In the genomic region with DNA sequence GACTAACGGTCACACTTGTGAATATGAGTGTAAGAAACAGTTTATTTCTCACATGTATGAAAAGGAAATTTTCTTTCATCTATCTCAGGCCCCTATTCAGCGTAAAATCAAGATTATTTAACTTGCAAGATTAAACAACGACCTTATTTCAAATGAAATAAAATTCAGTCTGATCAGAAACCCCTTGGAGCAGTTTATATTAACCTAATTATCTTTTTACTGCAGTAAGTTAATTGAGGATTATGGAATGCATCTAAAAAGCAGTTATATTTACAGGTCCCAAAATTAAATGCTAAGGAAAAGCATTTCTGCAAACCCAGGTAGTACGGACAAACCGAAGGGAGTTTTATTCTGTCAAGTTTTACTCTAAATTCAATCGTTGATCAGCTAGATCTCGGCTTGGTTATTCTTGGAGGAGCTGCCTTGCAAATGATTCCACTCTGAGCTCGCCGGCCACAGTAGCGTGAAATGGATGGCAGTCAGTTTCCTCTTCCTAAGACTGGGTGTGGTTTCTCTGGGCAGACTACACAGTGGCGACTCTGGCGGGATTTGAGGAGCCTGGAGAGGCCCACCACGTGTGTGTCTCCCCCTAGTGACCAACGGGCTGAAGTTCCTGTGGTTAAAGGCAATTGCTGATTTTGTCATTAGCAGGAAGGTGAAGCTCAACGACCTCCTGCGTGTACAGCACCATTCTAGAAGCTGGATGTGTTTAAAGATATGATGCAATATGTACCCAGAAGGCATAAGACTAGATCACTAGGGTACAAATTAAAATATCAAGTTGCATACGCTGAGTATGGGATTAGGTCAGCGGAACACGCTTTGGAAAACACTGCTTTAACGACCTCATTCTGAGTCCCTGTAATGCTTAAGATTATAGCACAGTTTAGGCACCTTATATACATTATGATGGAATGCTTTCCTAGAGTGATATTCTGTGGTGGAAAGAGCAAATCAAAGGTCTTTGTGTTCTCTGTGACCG, we compare ENCODE assay signal across 8 cellular contexts. TPM values are rescaled to one million over a fixed set of nuclear protein-coding genes. Genes with fewer than 3 reads are reported as not detected.
DNase-seq lines count a peak whose midpoint lies in the region; ATAC-seq and TF ChIP-seq lines count a peak whose summit lies in the region.

No MANE protein-coding gene starts in this region.

- CTCF ChIA-PET in CD8-positive, alpha-beta T cell (lab: Charles Lee), result interaction anchor here (0.6 to 5.3 kb wide), 25 partner anchors 8 to 303 kb away, joined by 3 to 77 read pairs (median 4); a partner anchor contains a TSS
- CTCF ChIA-PET in activated CD8-positive, alpha-beta T cell treated with anti-CD3 and anti-CD28 coated beads for 36 hours (lab: Charles Lee), result interaction anchor here (0.6 to 9.3 kb wide), 35 partner anchors 9 to 303 kb away, joined by 3 to 154 read pairs (median 4); a partner anchor contains a TSS

- H3K4me1 ChIP-seq in CD8-positive, alpha-beta T cell (ENCODE audit: insufficient read depth, low read length), result peaks cover 7% of the 10 kb centered on the region
- no peaks in the 10 kb centered on the region for H3K4me1 ChIP-seq in effector memory CD4-positive, alpha-beta T cell (ENCODE audit: control insufficient read depth, insufficient read depth, low read length, poor library complexity, severe bottlenecking)

- H3K36me3 ChIP-seq in CD8-positive, alpha-beta T cell (ENCODE audit: insufficient read depth, low read length), result no peaks in the 10 kb centered on the region
- no peaks in the 10 kb centered on the region for H3K36me3 ChIP-seq in effector memory CD4-positive, alpha-beta T cell (ENCODE audit: control insufficient read depth, insufficient read depth, low read length)

- DNase-seq in CD8-positive, alpha-beta T cell, result peak; percentile 51 to 81 (median 71)
- DNase-seq in NCI-H748 treated with DMSO at 0.1 percent for 48 hours (lab: John Stamatoyannopoulos, UW) (peak; percentile 97), medulla oblongata (ENCODE audit: extremely low spot score) (peak; percentile 97)
- peak; percentile 92 for DNase-seq in activated CD8-positive, alpha-beta T cell treated with anti-CD3 and anti-CD28 coated beads for 36 hours
- DNase-seq in effector memory CD4-positive, alpha-beta T cell, result peak; percentile 47 to 67 (median 57)
- peak; percentile 50 for DNase-seq in stimulated activated CD8-positive, alpha-beta memory T cell treated with anti-CD3 and anti-CD28 coated beads, Interleukin-12 subunit alpha, Interleukin-12 subunit beta, amount 100 ng/mL, for 1 hour (ENCODE audit: low read depth)

- H3K27me3 ChIP-seq in CD8-positive, alpha-beta T cell (ENCODE audit: insufficient read depth, low read length), result no peaks in the 10 kb centered on the region
- no peaks in the 10 kb centered on the region for H3K27me3 ChIP-seq in effector memory CD4-positive, alpha-beta T cell (replicated peaks; ENCODE audit: control insufficient read depth, insufficient read depth, low read length, poor library complexity, severe bottlenecking)

- POLR2A ChIA-PET in CD8-positive, alpha-beta T cell (lab: Charles Lee), result interaction anchor here (1.4 to 3.3 kb wide), 3 partner anchors 26 to 35 kb away, joined by 4 to 25 read pairs (median 6); a partner anchor contains a TSS
- POLR2A ChIA-PET in activated CD8-positive, alpha-beta T cell treated with anti-CD3 and anti-CD28 coated beads for 36 hours (lab: Charles Lee), result interaction anchor here (0.6 to 4.8 kb wide), 9 partner anchors 10 to 358 kb away, joined by 3 to 37 read pairs (median 4); a partner anchor contains a TSS

- H3K27ac Mint-ChIP-seq in CD8-positive, alpha-beta T cell, result peak overlapping the region; percentile 97
- peak overlapping the region; percentile 95 for H3K27ac Mint-ChIP-seq in activated CD8-positive, alpha-beta T cell treated with anti-CD3 and anti-CD28 coated beads for 36 hours

- peak; percentile 87 for TF ChIP-seq CTCF in CD8-positive, alpha-beta T cell (IDR thresholded peaks at IDR 0.05)
- peak; percentile 88 for TF ChIP-seq CTCF in activated CD8-positive, alpha-beta T cell treated with anti-CD3 and anti-CD28 coated beads for 36 hours (IDR thresholded peaks at IDR 0.05)

- peaks cover 30% of the 10 kb centered on the region for H3K4me1 Mint-ChIP-seq in CD8-positive, alpha-beta T cell (ENCODE audit: low read depth)
- H3K4me1 Mint-ChIP-seq in activated CD8-positive, alpha-beta T cell treated with anti-CD3 and anti-CD28 coated beads for 36 hours (ENCODE audit: low read depth), result peaks cover 9% of the 10 kb centered on the region

- peaks cover 10% of the 10 kb centered on the region for H3K36me3 Mint-ChIP-seq in CD8-positive, alpha-beta T cell
- no peaks in the 10 kb centered on the region for H3K36me3 Mint-ChIP-seq in activated CD8-positive, alpha-beta T cell treated with anti-CD3 and anti-CD28 coated beads for 36 hours (ENCODE audit: low read depth)

- H3K27me3 Mint-ChIP-seq in CD8-positive, alpha-beta T cell (ENCODE audit: low read depth), result no peaks in the 10 kb centered on the region
- H3K27me3 Mint-ChIP-seq in activated CD8-positive, alpha-beta T cell treated with anti-CD3 and anti-CD28 coated beads for 36 hours, result no peaks in the 10 kb centered on the region

- H3K27ac ChIP-seq in CD8-positive, alpha-beta T cell (ENCODE audit: low read depth, low read length), result peak overlapping the region; percentile 86
- H3K27ac ChIP-seq in effector memory CD4-positive, alpha-beta T cell (ENCODE audit: insufficient read depth, low read length, poor library complexity, severe bottlenecking), result peak overlapping the region; percentile 81

- intact Hi-C loops in CD8-positive, alpha-beta T cell (cut with DNase I, micrococcal nuclease), result loop anchor here (1.0 to 10.0 kb wide), 6 partner anchors 17 to 302 kb away; a partner anchor contains a TSS
- intact Hi-C loops in activated CD8-positive, alpha-beta T cell treated with anti-CD3 and anti-CD28 coated beads for 36 hours (cut with micrococcal nuclease), result loop anchor here (2.0 kb wide), 1 partner anchor 306 kb away; no protein-coding TSS in a partner anchor

- H3K9me3 Mint-ChIP-seq in CD8-positive, alpha-beta T cell, result no peaks in the 10 kb centered on the region
- H3K9me3 Mint-ChIP-seq in activated CD8-positive, alpha-beta T cell treated with anti-CD3 and anti-CD28 coated beads for 36 hours, result no peaks in the 10 kb centered on the region

- ATAC-seq in CD8-positive, alpha-beta T cell, result peak; percentile 53
- ATAC-seq in GM19395 (IDR thresholded peaks at IDR 0.05; ENCODE audit: unreplicated experiment) (peak; percentile 85), HG03565 (IDR thresholded peaks at IDR 0.05; ENCODE audit: unreplicated experiment) (peak; percentile 82)
- ATAC-seq in activated CD8-positive, alpha-beta T cell treated with anti-CD3 and anti-CD28 coated beads for 36 hours, result peak; percentile 83

- peak overlapping the region; percentile 54 for H3K4me3 ChIP-seq in CD8-positive, alpha-beta T cell (ENCODE audit: low read depth, low read length)
- H3K4me3 ChIP-seq in effector memory CD4-positive, alpha-beta T cell (ENCODE audit: insufficient read depth, low read depth, low read length, poor library complexity, severe bottlenecking), result peak overlapping the region; percentile 74

- H3K4me3 Mint-ChIP-seq in CD8-positive, alpha-beta T cell, result peak overlapping the region; percentile 80
- peak overlapping the region; percentile 81 for H3K4me3 Mint-ChIP-seq in activated CD8-positive, alpha-beta T cell treated with anti-CD3 and anti-CD28 coated beads for 36 hours

- H3K9me3 ChIP-seq in CD8-positive, alpha-beta T cell (ENCODE audit: low read length), result no peaks in the 10 kb centered on the region
- no peaks in the 10 kb centered on the region for H3K9me3 ChIP-seq in effector memory CD4-positive, alpha-beta T cell (ENCODE audit: control insufficient read depth, low read length)

RNA-seq across cellular contexts. Expression of a gene that starts 36.4 kb away (rescaled TPM):
- 100 to 1,000 TPM; 116 to 127 TPM for total RNA-seq in CD8-positive, alpha-beta T cell
- total RNA-seq in activated CD8-positive, alpha-beta T cell treated with anti-CD3 and anti-CD28 coated beads for 36 hours, result 10 to 100 TPM; 74.8 to 78.0 TPM

RNA-seq across cellular contexts. Expression of a gene that starts 36.6 kb away (rescaled TPM):
- 1 to 10 TPM; 2.9 to 5.3 TPM for total RNA-seq in CD8-positive, alpha-beta T cell
- 1 to 10 TPM; 3.2 to 4.6 TPM for total RNA-seq in activated CD8-positive, alpha-beta T cell treated with anti-CD3 and anti-CD28 coated beads for 36 hours

Comparison
In these comparisons a context has a peak if more than half of its experiments do, and no peak if none do; other contexts are left out.
1. Peak in every context shown above with its lines: DNase-seq, ATAC-seq, H3K4me3 ChIP-seq and H3K27ac ChIP-seq.